1 cellular context compared by ENCODE assay signal in genomic region chr10:26372513-26373354, GRCh38.
TF ChIP-seq lines count a peak whose summit lies in the region.

No MANE protein-coding gene starts in this region.

TF ChIP-seq in GM23338, 12 proteins besides CTCF, POLR2A, EP300 and RAD21 (continued from another document):
- no peak for TF ChIP-seq ZNF462 (CRISPR knock-in tag; IDR thresholded peaks at IDR 0.05)
- TF ChIP-seq NANOG (IDR thresholded peaks at IDR 0.05; ENCODE audit: borderline replicate concordance) = no peak
- no peak for TF ChIP-seq ZNF331 (CRISPR knock-in tag; IDR thresholded peaks at IDR 0.05; ENCODE audit: low read depth)
- no peak for TF ChIP-seq EZH2 (IDR thresholded peaks at IDR 0.05; ENCODE audit: low read depth, unreplicated experiment)
- no peak for TF ChIP-seq POLR2AphosphoS5 (IDR thresholded peaks at IDR 0.05; ENCODE audit: low read depth)
- TF ChIP-seq CREB1 (CRISPR knock-in tag; IDR thresholded peaks at IDR 0.05; ENCODE audit: low read depth) = no peak
- no peak for TF ChIP-seq EZH2phosphoT487 (IDR thresholded peaks at IDR 0.05; ENCODE audit: unreplicated experiment)
- no peak for TF ChIP-seq ETS1 (IDR thresholded peaks at IDR 0.05)
- no peak for TF ChIP-seq STAT1 (IDR thresholded peaks at IDR 0.05; ENCODE audit: unreplicated experiment)
- TF ChIP-seq JUNB (IDR thresholded peaks at IDR 0.05; ENCODE audit: unreplicated experiment) = no peak
- no peak for TF ChIP-seq ZNF114 (CRISPR knock-in tag; IDR thresholded peaks at IDR 0.05)
